ENCODE assay signal across 10 cellular contexts in genomic region chr11:129862123-129862522, GRCh38. TPM values are rescaled to one million over a fixed set of nuclear protein-coding genes. Genes with fewer than 3 reads are reported as not detected.
A peak's percentile ranks its signal among the peaks of the same experiment; 100 is the strongest.
DNase-seq lines count a peak whose midpoint lies in the region; ATAC-seq and TF ChIP-seq lines count a peak whose summit lies in the region.
"Had no signal": no experiment of that assay in that cellular context is flagged by ENCODE, and none has a peak within 500 bp of the region (broad histone marks: within the 10 kb centered on the region; RNA-seq: fewer than 3 reads in every experiment).

No MANE protein-coding gene starts in this region.

- H3K36me3 ChIP-seq in SJCRH30, result peaks cover 20% of the 10 kb centered on the region
- H3K36me3 ChIP-seq in left ventricle myocardium inferior, result peaks cover 57% of the 10 kb centered on the region
- peaks cover 10 to 60% (median 26%) of the 10 kb centered on the region in 4 donors for H3K36me3 ChIP-seq in sigmoid colon

- in situ Hi-C loops in GM13977 (cut with MboI; ENCODE audit: low pct_unique_long_range_greater_than_20kb, low sequenced_read_pairs, unreplicated experiment), result no loop called here

- peaks cover 5% of the 10 kb centered on the region; the same call in 1 of the 2 replicates for H3K4me1 ChIP-seq in SJCRH30
- peaks cover 24% of the 10 kb centered on the region for H3K4me1 ChIP-seq in left ventricle myocardium inferior
- H3K4me1 ChIP-seq in sigmoid colon, result peaks cover 0 to 14% (median 10%) of the 10 kb centered on the region in 4 donors

- no peak for TF ChIP-seq EP300 in sigmoid colon (IDR thresholded peaks at IDR 0.05)

- intact Hi-C loops in left ventricle myocardium inferior (cut with micrococcal nuclease), result no loop called here
- intact Hi-C loops in sigmoid colon (cut with DNase I), result no loop called here

- no peak for TF ChIP-seq POLR2A in sigmoid colon (IDR thresholded peaks at IDR 0.05)

- H3K4me3 ChIP-seq in SJCRH30 (no peak overlapping the region), left ventricle myocardium inferior (no peak overlapping the region), sigmoid colon (no peak overlapping the region)

- TF ChIP-seq CTCF in left ventricle myocardium inferior (IDR thresholded peaks at IDR 0.05; ENCODE audit: borderline replicate concordance), result no peak
- TF ChIP-seq CTCF in sigmoid colon (IDR thresholded peaks at IDR 0.05), result no peak
- no peak for TF ChIP-seq CTCF in GM13977 (IDR thresholded peaks at IDR 0.05; ENCODE audit: extremely low read depth, insufficient read depth, missing control alignments)

- WGBS in sigmoid colon, 2 donors, result 78 to 81% methylated on average over 9 of the region's 9 CpGs

- DNase-seq in ELR (ENCODE audit: low read depth) (peak; percentile 26), SJCRH30 (no peak), left ventricle myocardium inferior (no peak), sigmoid colon (no peak), GM13977 (ENCODE audit: low spot score) (no peak), GDM1 (lab: John Stamatoyannopoulos, UW) (no peak)
- DNase-seq: effector memory CD8-positive, alpha-beta T cell; NCI-H2081 treated with DMSO at 0.1 percent for 48 hours had no signal

- ATAC-seq in HG03354 (IDR thresholded peaks at IDR 0.05; ENCODE audit: poor library complexity, severe bottlenecking, unreplicated experiment), result no peak
- ATAC-seq: effector memory CD8-positive, alpha-beta T cell; stimulated activated effector memory CD8-positive, alpha-beta T cell treated with anti-CD3 and anti-CD28 coated beads, Interleukin-12 subunit alpha, Interleukin-12 subunit beta, amount 100 ng/mL, for 72 hours had no signal

- H3K27ac ChIP-seq in SJCRH30 (peak overlapping the region; percentile 39; the same call in 1 of the 2 replicates), left ventricle myocardium inferior (replicated peaks) (peak overlapping the region; percentile 51), sigmoid colon (peak overlapping the region; percentile 40 to 70 (median 54))

- H3K27me3 ChIP-seq in SJCRH30 (no peaks in the 10 kb centered on the region), left ventricle myocardium inferior (ENCODE audit: low read depth) (no peaks in the 10 kb centered on the region), sigmoid colon (no peaks in the 10 kb centered on the region)

- H3K9me3 ChIP-seq in SJCRH30 (replicated peaks) (no peaks in the 10 kb centered on the region), left ventricle myocardium inferior (replicated peaks) (no peaks in the 10 kb centered on the region), sigmoid colon (no peaks in the 10 kb centered on the region)

RNA-seq across cellular contexts. Expression of gene NFRKB, which starts 33.3 kb away (rescaled TPM):
- total RNA-seq in SJCRH30 (2014; rRNA removed; shearing (Covaris generic)), result 20.4 and 23.4 TPM in 2 replicates
- 11.8 TPM for total RNA-seq in left ventricle myocardium inferior
- 10 to 100 TPM; 20.7 to 24.7 (median 22.6) TPM for total RNA-seq in sigmoid colon
- 10 to 100 TPM in 1 of 3 donors, 1 to 10 TPM in 2; 3.5 to 12.2 (median 3.6) TPM for polyA plus RNA-seq in sigmoid colon

RNA-seq across cellular contexts. Expression of gene TMEM45B, which starts 46.5 kb away (rescaled TPM):
- total RNA-seq in SJCRH30 (2014; rRNA removed; shearing (Covaris generic)), result not detected in 2 replicates
- total RNA-seq in left ventricle myocardium inferior (not detected), sigmoid colon (1 to 10 TPM in 1 of 4 donors, under 1 TPM in 2, not detected in 1; 0.55 to 1.4 (median 0.95) TPM)
- polyA plus RNA-seq in sigmoid colon, result 100 to 1,000 TPM in 1 of 3 donors, 10 to 100 TPM in 2; 30.6 to 150 (median 46.0) TPM
